ENCODE assay signal across 8 cellular contexts in genomic region chr1:75725861-75726361, GRCh38. TPM values are rescaled to one million over a fixed set of nuclear protein-coding genes. Genes with fewer than 3 reads are reported as not detected.
DNase-seq lines count a peak whose midpoint lies in the region; ATAC-seq and TF ChIP-seq lines count a peak whose summit lies in the region.

No MANE protein-coding gene starts in this region.

- no peak overlapping the region for H3K23ac ChIP-seq in mesenchymal stem cell (ENCODE audit: low read length in 2 of 2)

- whole genome bisulfite sequencing in mesenchymal stem cell = 76% methylated on average over 10 of the region's 11 CpGs

- no peak overlapping the region for H4K91ac ChIP-seq in mesenchymal stem cell (ENCODE audit: low read length)

- in situ Hi-C loops in astrocyte of the cerebellum (cut with HindIII; ENCODE audit: low sequenced_read_pairs) = no loop called here

- no peak overlapping the region for H3K18ac ChIP-seq in mesenchymal stem cell (ENCODE audit: low read depth in 1 of 2, low read length in 2 of 2)

- no peaks in the 10 kb centered on the region for H3K27me3 ChIP-seq in HUES48 (ENCODE audit: control insufficient read depth, insufficient read depth, low read length)
- H3K27me3 ChIP-seq in mesenchymal stem cell (ENCODE audit: control insufficient read depth in 1 of 2, insufficient read depth in 1 of 2, low read length in 2 of 2) = no peaks in the 10 kb centered on the region

- no peak overlapping the region for H3K9ac ChIP-seq in HUES48 (ENCODE audit: low read depth, low read length)
- H3K9ac ChIP-seq in mesenchymal stem cell (ENCODE audit: low read length) = peak overlapping the region; percentile 93

- H3K4me3 ChIP-seq in AG10803 (ENCODE audit: low read length) = peak overlapping the region; percentile 83
- H3K4me3 ChIP-seq in HUES48 (ENCODE audit: low read depth, low read length) = peak overlapping the region; percentile 78
- peak overlapping the region; percentile 89 for H3K4me3 ChIP-seq in astrocyte of the cerebellum (ENCODE audit: low read depth, low read length)
- H3K4me3 ChIP-seq in mesenchymal stem cell (ENCODE audit: insufficient read depth in 1 of 2, low read depth in 1 of 2, low read length in 2 of 2) = peak overlapping the region in 1 of 2 experiments; percentile 95

- peak overlapping the region; percentile 55 for H3K4me2 ChIP-seq in mesenchymal stem cell (ENCODE audit: low read length, poor library complexity, severe bottlenecking)

- H2BK15ac ChIP-seq in mesenchymal stem cell (ENCODE audit: low read depth, poor library complexity, severe bottlenecking) = no peak overlapping the region

- H4K8ac ChIP-seq in mesenchymal stem cell (ENCODE audit: low read length) = no peak overlapping the region

- H3K27ac ChIP-seq in HUES48 (ENCODE audit: low read depth, low read length) (no peak overlapping the region), mesenchymal stem cell (ENCODE audit: low read length, poor library complexity, severe bottlenecking) (no peak overlapping the region)

- H2AK5ac ChIP-seq in mesenchymal stem cell (ENCODE audit: low read length, severe bottlenecking) = no peak overlapping the region

- no peak overlapping the region for H2BK120ac ChIP-seq in mesenchymal stem cell (ENCODE audit: low read depth, low read length)

- no peak for ATAC-seq in GM21390 (IDR thresholded peaks at IDR 0.05; ENCODE audit: unreplicated experiment)

- H3K14ac ChIP-seq in mesenchymal stem cell (ENCODE audit: low read length in 2 of 2) = no peak overlapping the region

- DNase-seq in AG10803 (ENCODE audit: low read depth) (no peak), astrocyte of the cerebellum (ENCODE audit: low read depth) (no peak), mesenchymal stem cell (no peak), NCI-H226 (no peak), medulla oblongata (ENCODE audit: extremely low spot score) (no peak), NCI-H1092 treated with DMSO at 0.1 percent for 48 hours (lab: John Stamatoyannopoulos, UW) (no peak)

- H2BK5ac ChIP-seq in mesenchymal stem cell (ENCODE audit: low read depth, low read length, poor library complexity, severe bottlenecking) = no peak overlapping the region

- H3K4ac ChIP-seq in mesenchymal stem cell (ENCODE audit: low read depth in 1 of 2, low read length in 2 of 2) = no peak overlapping the region

- peaks cover 16% of the 10 kb centered on the region for H3K79me1 ChIP-seq in mesenchymal stem cell (replicated peaks; ENCODE audit: low read length, poor library complexity, severe bottlenecking)

- 0 out of 2 replicates have a peak, but pooled peaks cover 3% of the 10 kb centered on the region for H3K36me3 ChIP-seq in HUES48 (ENCODE audit: control insufficient read depth, insufficient read depth, low read length)
- no peaks in the 10 kb centered on the region for H3K36me3 ChIP-seq in mesenchymal stem cell (ENCODE audit: control insufficient read depth in 1 of 2, insufficient read depth in 2 of 2, low read depth in 1 of 2, low read length in 2 of 2)

- H3K4me1 ChIP-seq in HUES48 (ENCODE audit: control insufficient read depth, insufficient read depth, low read length) (peaks cover 24% of the 10 kb centered on the region), mesenchymal stem cell (ENCODE audit: control insufficient read depth, insufficient read depth, low read depth, low read length) (peaks cover 5% of the 10 kb centered on the region)

- H2AFZ ChIP-seq in mesenchymal stem cell (ENCODE audit: low read depth, low read length) = no peak overlapping the region

- H2BK12ac ChIP-seq in mesenchymal stem cell (ENCODE audit: low read length in 2 of 2) = no peak overlapping the region

- H3K9me3 ChIP-seq in HUES48 (ENCODE audit: control insufficient read depth, insufficient read depth, low read length) (no peaks in the 10 kb centered on the region), mesenchymal stem cell (ENCODE audit: control insufficient read depth, low read length) (no peaks in the 10 kb centered on the region)

- no peak for TF ChIP-seq CTCF in AG10803 (conservative IDR thresholded peaks at IDR 0.05; ENCODE audit: low read length)
- no peak for TF ChIP-seq CTCF in astrocyte of the cerebellum (IDR thresholded peaks at IDR 0.05; ENCODE audit: low read depth, low read length, missing control alignments)

RNA-seq across cellular contexts. Expression of gene ACADM, which starts 1.4 kb away (rescaled TPM):
- 18.1 TPM for polyA plus RNA-seq in mesenchymal stem cell (2013, experiment 1 of 2)
- polyA plus RNA-seq in mesenchymal stem cell (2013, experiment 2 of 2) = 16.4 TPM
